In genomic region chr19:23351806-23352205, GRCh38 we compare ENCODE assay signal across 22 cellular contexts. TPM values are rescaled to one million over a fixed set of nuclear protein-coding genes. Genes with fewer than 3 reads are reported as not detected.
DNase-seq lines count a peak whose midpoint lies in the region; ATAC-seq and TF ChIP-seq lines count a peak whose summit lies in the region.
"Had no signal": no experiment of that assay in that cellular context is flagged by ENCODE, and none has a peak within 500 bp of the region (broad histone marks: within the 10 kb centered on the region; RNA-seq: fewer than 3 reads in every experiment).

No MANE protein-coding gene starts in this region.

- H3K4me3 ChIP-seq in liver (ENCODE audit: low read depth in 1 of 3, low read length in 3 of 3) (peak overlapping the region in 2 of 3 donors; percentile 7 to 60), right lobe of liver (no peak overlapping the region), adipocyte (ENCODE audit: low read length) (peak overlapping the region; percentile 62), muscle layer of duodenum (ENCODE audit: low read depth in 1 of 2, low read length in 2 of 2) (peak overlapping the region; percentile 16 to 34), subcutaneous abdominal adipose tissue (ENCODE audit: low read depth in 1 of 5, low read length in 5 of 5) (peak overlapping the region; percentile 21 to 64 (median 50))
- H3K4me3 ChIP-seq: A549, GM12878 had no signal

- ATAC-seq in right lobe of liver (no peak), Right ventricle myocardium inferior (no peak)
- ATAC-seq: A549; CD8-positive, alpha-beta T cell; GM12878 had no signal

- no peak for TF ChIP-seq CTCF in liver (IDR thresholded peaks at IDR 0.05; ENCODE audit: low read depth, low read length, missing input control)
- no peak for TF ChIP-seq CTCF in right lobe of liver (IDR thresholded peaks at IDR 0.05)

- H3K27ac ChIP-seq in liver (ENCODE audit: low read depth in 1 of 2, low read length in 2 of 2) (no peak overlapping the region), right lobe of liver (no peak overlapping the region), muscle layer of duodenum (ENCODE audit: low read length) (no peak overlapping the region), subcutaneous abdominal adipose tissue (ENCODE audit: low read depth, low read length) (no peak overlapping the region)
- H3K27ac ChIP-seq: 22Rv1, A549, C4-2B had no signal

- over 99% methylated on average over 4 of the region's 4 CpGs for WGBS in liver
- 90% methylated on average over 2 of the region's 4 CpGs for WGBS in right lobe of liver (ENCODE audit: insufficient coverage, low coverage, low lambda C conversion rate, missing lambda C conversion rate)

- DNase-seq in right lobe of liver (no peak), adipocyte (ENCODE audit: low read depth) (no peak), COR-L47 (lab: John Stamatoyannopoulos, UW) (no peak), Right ventricle myocardium inferior (ENCODE audit: missing footprints) (no peak), SHP77 (lab: John Stamatoyannopoulos, UW) (no peak)
- DNase-seq: AML-193; CD4-positive, alpha-beta T cell; CD8-positive, alpha-beta T cell; DMS 273 treated with DMSO at 0.1 percent for 48 hours; DMS153; DMS53; DMS79; DND-41; EL; GDM1 had no signal

- no peak for TF ChIP-seq RAD21 in liver (IDR thresholded peaks at IDR 0.05)

- H3K27me3 ChIP-seq in liver (ENCODE audit: control insufficient read depth in 4 of 4, insufficient read depth in 4 of 4, low read length in 3 of 4) = no peaks in the 10 kb centered on the region
- H3K27me3 ChIP-seq in right lobe of liver = no peaks in the 10 kb centered on the region
- H3K27me3 ChIP-seq in adipocyte (replicated peaks; ENCODE audit: control insufficient read depth, insufficient read depth, low read length) = no peaks in the 10 kb centered on the region
- no peaks in the 10 kb centered on the region for H3K27me3 ChIP-seq in muscle layer of duodenum (ENCODE audit: low read depth, low read length)
- no peaks in the 10 kb centered on the region for H3K27me3 ChIP-seq in subcutaneous abdominal adipose tissue (ENCODE audit: control insufficient read depth in 5 of 5, insufficient read depth in 4 of 5, low read length in 5 of 5)

- H3K9me3 ChIP-seq in liver (ENCODE audit: control insufficient read depth in 4 of 4, low read length in 3 of 4) = peaks cover 47 to 98% (median 60%) of the 10 kb centered on the region in 4 donors
- peaks cover 0 to 87% (median 46%) of the 10 kb centered on the region in 4 donors for H3K9me3 ChIP-seq in right lobe of liver
- peaks cover 100% of the 10 kb centered on the region for H3K9me3 ChIP-seq in adipocyte (ENCODE audit: control insufficient read depth, low read length)
- H3K9me3 ChIP-seq in muscle layer of duodenum (ENCODE audit: control insufficient read depth in 1 of 2, low read length in 2 of 2) = peaks cover 39 to 73% of the 10 kb centered on the region in 2 donors
- peaks cover 56 to 93% (median 87%) of the 10 kb centered on the region in 5 donors for H3K9me3 ChIP-seq in subcutaneous abdominal adipose tissue (ENCODE audit: control insufficient read depth in 5 of 5, low read length in 5 of 5)

- H3K36me3 ChIP-seq in liver (ENCODE audit: control insufficient read depth in 4 of 4, insufficient read depth in 3 of 4, low read depth in 1 of 4, low read length in 3 of 4) = peaks cover 2 to 41% (median 32%) of the 10 kb centered on the region in 4 donors
- H3K36me3 ChIP-seq in right lobe of liver = peaks cover 0 to 14% (median 0%) of the 10 kb centered on the region in 4 donors
- peaks cover 85% of the 10 kb centered on the region for H3K36me3 ChIP-seq in adipocyte (ENCODE audit: control insufficient read depth, insufficient read depth, low read length, severe bottlenecking)
- H3K36me3 ChIP-seq in muscle layer of duodenum (ENCODE audit: control insufficient read depth in 1 of 2, insufficient read depth in 2 of 2, low read length in 2 of 2) = peaks cover 8 to 66% of the 10 kb centered on the region in 2 donors
- H3K36me3 ChIP-seq in subcutaneous abdominal adipose tissue (ENCODE audit: control insufficient read depth in 5 of 5, insufficient read depth in 5 of 5, low read length in 5 of 5) = peaks cover 5 to 45% (median 18%) of the 10 kb centered on the region in 5 donors

- no peak overlapping the region for H3K9ac ChIP-seq in liver (ENCODE audit: low read depth in 1 of 2, low read length in 2 of 2)
- H3K9ac ChIP-seq in adipocyte (ENCODE audit: low read length) = no peak overlapping the region
- no peak overlapping the region for H3K9ac ChIP-seq in subcutaneous abdominal adipose tissue (ENCODE audit: low read length in 5 of 5)

- intact Hi-C loops in right lobe of liver (cut with DNase I) = no loop called here
- intact Hi-C loops in Right ventricle myocardium inferior (cut with DNase I) = no loop called here

- TF ChIP-seq POLR2A in right lobe of liver (IDR thresholded peaks at IDR 0.05) = no peak

- H3K4me1 ChIP-seq in liver (ENCODE audit: control insufficient read depth in 4 of 4, insufficient read depth in 4 of 4, low read length in 3 of 4) (no peaks in the 10 kb centered on the region), right lobe of liver (no peaks in the 10 kb centered on the region), adipocyte (ENCODE audit: control insufficient read depth, insufficient read depth, low read length) (no peaks in the 10 kb centered on the region), muscle layer of duodenum (ENCODE audit: control insufficient read depth in 1 of 2, insufficient read depth in 2 of 2, low read length in 2 of 2) (no peaks in the 10 kb centered on the region), subcutaneous abdominal adipose tissue (ENCODE audit: control insufficient read depth in 5 of 5, insufficient read depth in 5 of 5, low read length in 5 of 5) (no peaks in the 10 kb centered on the region)
- H3K4me1 ChIP-seq: A549 had no signal

TF ChIP-seq in liver, 16 proteins besides CTCF, POLR2A, EP300 and RAD21:
- no peak for TF ChIP-seq HNF4G (IDR thresholded peaks at IDR 0.05)
- TF ChIP-seq REST (IDR thresholded peaks at IDR 0.05) = no peak
- TF ChIP-seq ZBTB33 (IDR thresholded peaks at IDR 0.05) = no peak
- TF ChIP-seq EGR1 (IDR thresholded peaks at IDR 0.05; ENCODE audit: low read depth in 2 of 2) = no peak
- TF ChIP-seq TAF1 (conservative IDR thresholded peaks at IDR 0.05) = no peak
- TF ChIP-seq ATF3 (IDR thresholded peaks at IDR 0.05) = no peak
- no peak for TF ChIP-seq NR2F2 (IDR thresholded peaks at IDR 0.05)
- no peak for TF ChIP-seq MAX (IDR thresholded peaks at IDR 0.05)
- TF ChIP-seq GABPA (IDR thresholded peaks at IDR 0.05 in 1 of 2, conservative IDR thresholded peaks at IDR 0.05 in 1 of 2) = no peak
- TF ChIP-seq HNF4A (conservative IDR thresholded peaks at IDR 0.05) = no peak
- no peak for TF ChIP-seq FOXA2 (IDR thresholded peaks at IDR 0.05)
- TF ChIP-seq RXRA (IDR thresholded peaks at IDR 0.05) = no peak
- TF ChIP-seq JUND (IDR thresholded peaks at IDR 0.05) = no peak
- TF ChIP-seq FOXA1 (IDR thresholded peaks at IDR 0.05) = no peak
- TF ChIP-seq YY1 (IDR thresholded peaks at IDR 0.05) = no peak
- no peak for TF ChIP-seq SP1 (IDR thresholded peaks at IDR 0.05)
TF ChIP-seq in liver: peak in this region for 0.

RNA-seq across cellular contexts. Expression of gene ZNF91, which starts 43.5 kb away (rescaled TPM):
- 10 to 100 TPM; 19.3 to 25.9 TPM for total RNA-seq in liver
- polyA plus RNA-seq in liver = 1 to 10 TPM; 2.9 to 9.1 TPM
- total RNA-seq in right lobe of liver = 10 to 100 TPM; 14.4 to 21.0 (median 18.3) TPM
- total RNA-seq in Right ventricle myocardium inferior = 90.1 TPM

Comparison
In these comparisons a context has a peak if more than half of its experiments do, and no peak if none do; other contexts are left out.
1. H3K4me3 ChIP-seq: peak in liver (2 of 3), adipocyte (single experiment), muscle layer of duodenum (2 of 2) and subcutaneous abdominal adipose tissue (5 of 5); none in right lobe of liver (0 of 3).